16 cellular contexts compared by ENCODE assay signal in genomic region chr12:49979791-49980190, GRCh38. TPM values are rescaled to one million over a fixed set of nuclear protein-coding genes. Genes with fewer than 3 reads are reported as not detected.
"Had no signal": no experiment of that assay in that cellular context is flagged by ENCODE, and none has a peak within 500 bp of the region (broad histone marks: within the 10 kb centered on the region; RNA-seq: fewer than 3 reads in every experiment).

No MANE protein-coding gene starts in this region.

- H3K4me3 ChIP-seq: heart right ventricle, left lung, mucosa of descending colon, tibial nerve had no signal

- H3K36me3 Mint-ChIP-seq: naive thymus-derived CD8-positive, alpha-beta T cell had no signal

- DNase-seq: activated CD4-positive, alpha-beta T cell treated with anti-CD3 and anti-CD28 coated beads, Interleukin-2, amount 50 U/mL, for 1 hour; activated naive CD4-positive, alpha-beta T cell treated with anti-CD3 and anti-CD28 coated beads, Interleukin-2, amount 50 U/mL, for 16 hours; activated T-cell treated with anti-CD3 and anti-CD28 coated beads for 4 hours; heart right ventricle; islet precursor cell; left lung; mucosa of descending colon; naive thymus-derived CD8-positive, alpha-beta T cell; right cardiac atrium; small intestine; T-helper 1 cell had no signal

- H3K9me3 Mint-ChIP-seq: activated T-helper 2 cell treated with anti-CD3 and anti-CD28 coated beads, Interferon-gamma antibody, Interleukin-2, Interleukin-4, amounts not matched to agents 10 μg/mL and 5 μg/mL and 100 μg/mL, durations not matched to agents 14 hours and 24 hours and 36 hours; naive thymus-derived CD8-positive, alpha-beta T cell had no signal

- H3K27ac ChIP-seq: heart right ventricle, left lung, tibial nerve had no signal

- H3K27me3 ChIP-seq: left lung, tibial nerve had no signal

- ATAC-seq: heart right ventricle; mucosa of descending colon; naive thymus-derived CD8-positive, alpha-beta T cell; right cardiac atrium had no signal

- H3K4me3 Mint-ChIP-seq: naive thymus-derived CD8-positive, alpha-beta T cell had no signal

- H3K27ac Mint-ChIP-seq: activated T-helper 2 cell treated with anti-CD3 and anti-CD28 coated beads, Interferon-gamma antibody, Interleukin-2, Interleukin-4, amounts not matched to agents 10 μg/mL and 5 μg/mL and 100 μg/mL, durations not matched to agents 14 hours and 24 hours and 36 hours had no signal

- H3K9me3 ChIP-seq: heart right ventricle, left lung, mucosa of descending colon, tibial nerve had no signal

- H3K4me1 Mint-ChIP-seq: naive thymus-derived CD8-positive, alpha-beta T cell had no signal

- H3K36me3 ChIP-seq: heart right ventricle, left lung, tibial nerve had no signal

RNA-seq across cellular contexts. Expression of gene AQP6, which starts 7.0 kb away (rescaled TPM):
- total RNA-seq: activated CD8-positive, alpha-beta memory T cell treated with anti-CD3 and anti-CD28 coated beads for 36 hours; activated T-helper 2 cell treated with anti-CD3 and anti-CD28 coated beads, Interferon-gamma antibody, Interleukin-2, Interleukin-4, amounts not matched to agents 10 μg/mL and 5 μg/mL and 100 μg/mL, durations not matched to agents 14 hours and 24 hours and 36 hours; frontal cortex; heart right ventricle; naive thymus-derived CD8-positive, alpha-beta T cell had no signal
- polyA plus RNA-seq: fibroblast of lung; naive thymus-derived CD8-positive, alpha-beta T cell had no signal

RNA-seq across cellular contexts. Expression of gene AQP5, which starts 18.1 kb away (rescaled TPM):
- total RNA-seq: activated CD8-positive, alpha-beta memory T cell treated with anti-CD3 and anti-CD28 coated beads for 36 hours; activated T-helper 2 cell treated with anti-CD3 and anti-CD28 coated beads, Interferon-gamma antibody, Interleukin-2, Interleukin-4, amounts not matched to agents 10 μg/mL and 5 μg/mL and 100 μg/mL, durations not matched to agents 14 hours and 24 hours and 36 hours; fibroblast of lung; mucosa of descending colon; naive thymus-derived CD8-positive, alpha-beta T cell had no signal
- polyA plus RNA-seq: fibroblast of lung; naive thymus-derived CD8-positive, alpha-beta T cell had no signal

RNA-seq across cellular contexts. Expression of gene AQP2, which starts 29.3 kb away (rescaled TPM):
- total RNA-seq: activated CD8-positive, alpha-beta memory T cell treated with anti-CD3 and anti-CD28 coated beads for 36 hours; activated T-helper 2 cell treated with anti-CD3 and anti-CD28 coated beads, Interferon-gamma antibody, Interleukin-2, Interleukin-4, amounts not matched to agents 10 μg/mL and 5 μg/mL and 100 μg/mL, durations not matched to agents 14 hours and 24 hours and 36 hours; fibroblast of lung; frontal cortex; heart right ventricle; mucosa of descending colon; naive thymus-derived CD8-positive, alpha-beta T cell; tibial nerve had no signal
- polyA plus RNA-seq: fibroblast of lung; naive thymus-derived CD8-positive, alpha-beta T cell; small intestine had no signal
